In genomic region chr17:16438173-16438556, GRCh38 we compare ENCODE assay signal across 8 cellular contexts. TPM values are rescaled to one million over a fixed set of nuclear protein-coding genes. Genes with fewer than 3 reads are reported as not detected.
A peak's percentile ranks its signal among the peaks of the same experiment; 100 is the strongest.
DNase-seq lines count a peak whose midpoint lies in the region; ATAC-seq lines count a peak whose summit lies in the region.

No MANE protein-coding gene starts in this region.

- H3K27ac Mint-ChIP-seq in activated naive CD4-positive, alpha-beta T cell treated with anti-CD3 and anti-CD28 coated beads for 36 hours = peak overlapping the region; percentile 99
- H3K27ac Mint-ChIP-seq in activated CD4-positive, alpha-beta memory T cell treated with anti-CD3 and anti-CD28 coated beads, Interleukin-2, amount 10 ng/mL, durations not matched to agents 7 days and 5 days = peak overlapping the region; percentile 97
- H3K27ac Mint-ChIP-seq in immature natural killer cell = peak overlapping the region; percentile 94 to 100 (median 98)

- no peaks in the 10 kb centered on the region for H3K27me3 Mint-ChIP-seq in activated naive CD4-positive, alpha-beta T cell treated with anti-CD3 and anti-CD28 coated beads for 36 hours (ENCODE audit: low read depth)
- no peaks in the 10 kb centered on the region for H3K27me3 Mint-ChIP-seq in activated CD4-positive, alpha-beta memory T cell treated with anti-CD3 and anti-CD28 coated beads, Interleukin-2, amount 10 ng/mL, durations not matched to agents 7 days and 5 days
- H3K27me3 Mint-ChIP-seq in immature natural killer cell (ENCODE audit: low read depth in 3 of 3) = peaks cover 6 to 14% (median 7%) of the 10 kb centered on the region in 3 donors

- no peak for DNase-seq in activated naive CD4-positive, alpha-beta T cell treated with anti-CD3 and anti-CD28 coated beads for 36 hours
- DNase-seq in activated naive CD4-positive, alpha-beta T cell (lab: John Stamatoyannopoulos, UW) = no peak
- DNase-seq in activated CD4-positive, alpha-beta memory T cell treated with anti-CD3 and anti-CD28 coated beads, Interleukin-2, amount 10 ng/mL, durations not matched to agents 7 days and 5 days = no peak
- no peak for DNase-seq in immature natural killer cell
- no peak for DNase-seq in NCI-H526 treated with DMSO at 0.1 percent for 48 hours (lab: John Stamatoyannopoulos, UW)
- DNase-seq in DMS79 treated with DMSO at 0.1 percent for 48 hours (lab: John Stamatoyannopoulos, UW) = no peak

- H3K9me3 ChIP-seq in thymus (ENCODE audit: control insufficient read depth) = no peaks in the 10 kb centered on the region

- H3K9me3 Mint-ChIP-seq in activated naive CD4-positive, alpha-beta T cell treated with anti-CD3 and anti-CD28 coated beads for 36 hours = no peaks in the 10 kb centered on the region
- H3K9me3 Mint-ChIP-seq in activated CD4-positive, alpha-beta memory T cell treated with anti-CD3 and anti-CD28 coated beads, Interleukin-2, amount 10 ng/mL, durations not matched to agents 7 days and 5 days = no peaks in the 10 kb centered on the region
- no peaks in the 10 kb centered on the region for H3K9me3 Mint-ChIP-seq in immature natural killer cell

- 23% methylated on average over 8 of the region's 8 CpGs for WGBS in thymus

- ATAC-seq in HG02763 (IDR thresholded peaks at IDR 0.05; ENCODE audit: unreplicated experiment) = no peak

- POLR2A ChIA-PET in activated CD4-positive, alpha-beta memory T cell treated with anti-CD3 and anti-CD28 coated beads, Interleukin-2, amount 10 ng/mL, durations not matched to agents 7 days and 5 days (lab: Charles Lee) = interaction anchor here (0.6 to 7.0 kb wide), 16 partner anchors 9 to 224 kb away, joined by 3 to 137 read pairs (median 4); partner anchors contain the start of genes NCOR1, TRPV2 and UBB

- H3K27me3 ChIP-seq in thymus (ENCODE audit: control insufficient read depth, insufficient read depth) = no peaks in the 10 kb centered on the region

- H3K4me3 Mint-ChIP-seq in activated naive CD4-positive, alpha-beta T cell treated with anti-CD3 and anti-CD28 coated beads for 36 hours = peak overlapping the region; percentile 99
- peak overlapping the region; percentile 98 for H3K4me3 Mint-ChIP-seq in activated CD4-positive, alpha-beta memory T cell treated with anti-CD3 and anti-CD28 coated beads, Interleukin-2, amount 10 ng/mL, durations not matched to agents 7 days and 5 days
- peak overlapping the region; percentile 98 to 100 (median 99) for H3K4me3 Mint-ChIP-seq in immature natural killer cell

- peak overlapping the region; percentile 81 for H3K4me3 ChIP-seq in thymus (ENCODE audit: low read length)

- intact Hi-C loops in activated naive CD4-positive, alpha-beta T cell treated with anti-CD3 and anti-CD28 coated beads for 36 hours (cut with micrococcal nuclease) = loop anchor here (1.0 to 5.0 kb wide), 9 partner anchors 19 to 223 kb away; partner anchors contain the start of genes NCOR1, UBB and ZNF624

- CTCF ChIA-PET in activated naive CD4-positive, alpha-beta T cell treated with anti-CD3 and anti-CD28 coated beads for 36 hours (lab: Charles Lee) = interaction anchor here (0.6 to 2.9 kb wide), 12 partner anchors 10 to 832 kb away, joined by 3 to 17 read pairs (median 5); partner anchors contain the start of genes CENPV and TRPV2
- CTCF ChIA-PET in activated CD4-positive, alpha-beta memory T cell treated with anti-CD3 and anti-CD28 coated beads, Interleukin-2, amount 10 ng/mL, durations not matched to agents 7 days and 5 days (lab: Charles Lee) = interaction anchor here (0.7 to 2.9 kb wide), 13 partner anchors 9 to 98 kb away, joined by 3 to 30 read pairs (median 4); partner anchors contain the start of genes CENPV, TRPV2 and UBB

- H3K27ac ChIP-seq in thymus (ENCODE audit: low read depth) = peak overlapping the region; percentile 71

- H3K36me3 Mint-ChIP-seq in activated naive CD4-positive, alpha-beta T cell treated with anti-CD3 and anti-CD28 coated beads for 36 hours (ENCODE audit: low read depth) = peaks cover 44% of the 10 kb centered on the region
- peaks cover 65% of the 10 kb centered on the region for H3K36me3 Mint-ChIP-seq in activated CD4-positive, alpha-beta memory T cell treated with anti-CD3 and anti-CD28 coated beads, Interleukin-2, amount 10 ng/mL, durations not matched to agents 7 days and 5 days (ENCODE audit: low read depth)
- peaks cover 3 to 8% (median 7%) of the 10 kb centered on the region in 3 donors for H3K36me3 Mint-ChIP-seq in immature natural killer cell

- H3K4me1 Mint-ChIP-seq in activated naive CD4-positive, alpha-beta T cell treated with anti-CD3 and anti-CD28 coated beads for 36 hours (ENCODE audit: low read depth) = peaks cover 39% of the 10 kb centered on the region
- peaks cover 46% of the 10 kb centered on the region for H3K4me1 Mint-ChIP-seq in activated CD4-positive, alpha-beta memory T cell treated with anti-CD3 and anti-CD28 coated beads, Interleukin-2, amount 10 ng/mL, durations not matched to agents 7 days and 5 days
- H3K4me1 Mint-ChIP-seq in immature natural killer cell = peaks cover 53 to 69% of the 10 kb centered on the region in 2 donors

- peaks cover 17% of the 10 kb centered on the region for H3K36me3 ChIP-seq in thymus (ENCODE audit: control insufficient read depth, insufficient read depth)

- peaks cover 11% of the 10 kb centered on the region for H3K4me1 ChIP-seq in thymus (ENCODE audit: control insufficient read depth, insufficient read depth, low read length)

RNA-seq across cellular contexts. Expression of gene TRPV2, which starts 22.8 kb away (rescaled TPM):
- total RNA-seq in activated naive CD4-positive, alpha-beta T cell treated with anti-CD3 and anti-CD28 coated beads for 36 hours = 10 to 100 TPM; 23.7 to 24.8 TPM
- total RNA-seq in activated CD4-positive, alpha-beta memory T cell treated with anti-CD3 and anti-CD28 coated beads, Interleukin-2, amount 10 ng/mL, durations not matched to agents 7 days and 5 days = 100 to 1,000 TPM; 131 to 142 TPM
- polyA plus RNA-seq in immature natural killer cell = 100 to 1,000 TPM; 151 to 206 (median 202) TPM
- polyA plus RNA-seq in thymus = 39.8 TPM

RNA-seq across cellular contexts. Expression of gene LRRC75A, which starts 53.8 kb away (rescaled TPM):
- total RNA-seq in activated naive CD4-positive, alpha-beta T cell treated with anti-CD3 and anti-CD28 coated beads for 36 hours = under 1 TPM; 0.69 to 0.79 TPM
- 1 to 10 TPM; 1.2 to 1.8 TPM for total RNA-seq in activated CD4-positive, alpha-beta memory T cell treated with anti-CD3 and anti-CD28 coated beads, Interleukin-2, amount 10 ng/mL, durations not matched to agents 7 days and 5 days
- polyA plus RNA-seq in immature natural killer cell = 1 to 10 TPM in 2 of 3 donors, under 1 TPM in 1; 0.93 to 2.1 (median 1.3) TPM
- 2.1 TPM for polyA plus RNA-seq in thymus

RNA-seq across cellular contexts. Expression of gene UBB, which starts 57.3 kb away (rescaled TPM):
- 1,000 to 10,000 TPM; 1,579 to 1,628 TPM for total RNA-seq in activated naive CD4-positive, alpha-beta T cell treated with anti-CD3 and anti-CD28 coated beads for 36 hours
- 1,000 to 10,000 TPM; 1,185 TPM for total RNA-seq in activated CD4-positive, alpha-beta memory T cell treated with anti-CD3 and anti-CD28 coated beads, Interleukin-2, amount 10 ng/mL, durations not matched to agents 7 days and 5 days
- 1,000 to 10,000 TPM; 3,354 to 4,873 (median 3,832) TPM for polyA plus RNA-seq in immature natural killer cell
- polyA plus RNA-seq in thymus = 820 TPM

Comparison
In these comparisons a context has a peak if more than half of its experiments do, and no peak if none do; other contexts are left out.
1. RNA of gene TRPV2, which starts 22.8 kb away (total RNA-seq): 131 to 142 TPM in activated CD4-positive, alpha-beta memory T cell treated with anti-CD3 and anti-CD28 coated beads, Interleukin-2, amount 10 ng/mL, durations not matched to agents 7 days and 5 days; 23.7 to 24.8 TPM in activated naive CD4-positive, alpha-beta T cell treated with anti-CD3 and anti-CD28 coated beads for 36 hours; every median in the first group is over 4 times any median in the second.
2. Peak in every context shown above with its lines, with median percentiles within 50 percentile points of each other: H3K27ac Mint-ChIP-seq and H3K4me3 Mint-ChIP-seq.